In genomic region chr2:54787760-54788366, GRCh38 we compare ENCODE assay signal across 21 cellular contexts.
A peak's percentile ranks its signal among the peaks of the same experiment; 100 is the strongest.
DNase-seq lines count a peak whose midpoint lies in the region; ATAC-seq and TF ChIP-seq lines count a peak whose summit lies in the region.
"Had no signal": no experiment of that assay in that cellular context is flagged by ENCODE, and none has a peak within 500 bp of the region (broad histone marks: within the 10 kb centered on the region; RNA-seq: fewer than 3 reads in every experiment).

No MANE protein-coding gene starts in this region.

- H3K4me2 ChIP-seq in OCI-LY7 (ENCODE audit: low read length), result peak overlapping the region; percentile 89
- no peak overlapping the region for H3K4me2 ChIP-seq in PC-3 (ENCODE audit: low read length)
- H3K4me2 ChIP-seq: SK-N-SH had no signal

- H3K9ac ChIP-seq in PC-3 (ENCODE audit: low read length), result no peak overlapping the region
- H3K9ac ChIP-seq: SK-N-SH had no signal

- CTCF ChIA-PET in OCI-LY7 (lab: Charles Lee; ENCODE audit: unreplicated experiment) (no interaction called here), PC-3 (lab: Charles Lee) (no interaction called here)
- CTCF ChIA-PET in naive thymus-derived CD4-positive, alpha-beta T cell (lab: Charles Lee), result no interaction called here

- H3K27me3 Mint-ChIP-seq in naive B cell, result no peaks in the 10 kb centered on the region
- H3K27me3 Mint-ChIP-seq in naive thymus-derived CD4-positive, alpha-beta T cell, result peaks cover 0 to 7% (median 0%) of the 10 kb centered on the region in 5 donors

- ATAC-seq in HG02678 (IDR thresholded peaks at IDR 0.05; ENCODE audit: unreplicated experiment) (peak; percentile 66), naive B cell (ENCODE audit: low read depth in 2 of 2) (peak; percentile 40 to 67), PC-3 (no peak)
- ATAC-seq in activated naive CD4-positive, alpha-beta T cell treated with anti-CD3 and anti-CD28 coated beads, Interleukin-2, amount 50 U/mL, for 72 hours, result no peak
- ATAC-seq in naive thymus-derived CD4-positive, alpha-beta T cell, result no peak

- H2AFZ ChIP-seq in OCI-LY7 (ENCODE audit: low read length) (peak overlapping the region; percentile 7; the same call in 1 of the 2 replicates), PC-3 (ENCODE audit: low read length) (no peak overlapping the region)

- H3K9me3 Mint-ChIP-seq in naive B cell, result no peaks in the 10 kb centered on the region
- no peaks in the 10 kb centered on the region for H3K9me3 Mint-ChIP-seq in activated naive CD4-positive, alpha-beta T cell treated with anti-CD3 and anti-CD28 coated beads, Interleukin-2, amount 50 U/mL, for 72 hours
- H3K9me3 Mint-ChIP-seq in naive thymus-derived CD4-positive, alpha-beta T cell, result no peaks in the 10 kb centered on the region
- H3K9me3 Mint-ChIP-seq: CD8-positive, alpha-beta memory T cell had no signal

- peaks cover 81% of the 10 kb centered on the region for H3K4me1 ChIP-seq in OCI-LY7 (ENCODE audit: insufficient read depth, low read length, poor library complexity, severe bottlenecking)
- no peaks in the 10 kb centered on the region for H3K4me1 ChIP-seq in naive thymus-derived CD4-positive, alpha-beta T cell (ENCODE audit: control insufficient read depth in 2 of 2, insufficient read depth in 2 of 2, low read length in 2 of 2)
- H3K4me1 ChIP-seq in PC-3 (ENCODE audit: insufficient read depth, low read length), result peaks cover 10% of the 10 kb centered on the region
- H3K4me1 ChIP-seq: BE2C had no signal

- no peaks in the 10 kb centered on the region for H3K36me3 Mint-ChIP-seq in naive B cell
- no peaks in the 10 kb centered on the region for H3K36me3 Mint-ChIP-seq in activated naive CD4-positive, alpha-beta T cell treated with anti-CD3 and anti-CD28 coated beads, Interleukin-2, amount 50 U/mL, for 72 hours
- H3K36me3 Mint-ChIP-seq in naive thymus-derived CD4-positive, alpha-beta T cell, result no peaks in the 10 kb centered on the region
- H3K36me3 Mint-ChIP-seq: CD14-positive monocyte; CD8-positive, alpha-beta memory T cell had no signal

- peak overlapping the region in 4 of 6 donors; percentile 34 to 65 (median 62) for H3K27ac Mint-ChIP-seq in naive B cell
- no peak overlapping the region for H3K27ac Mint-ChIP-seq in activated naive CD4-positive, alpha-beta T cell treated with anti-CD3 and anti-CD28 coated beads, Interleukin-2, amount 50 U/mL, for 72 hours
- H3K27ac Mint-ChIP-seq in naive thymus-derived CD4-positive, alpha-beta T cell, result no peak overlapping the region
- H3K27ac Mint-ChIP-seq: CD14-positive monocyte had no signal

- H3K4me3 Mint-ChIP-seq in naive B cell, result peak overlapping the region in 3 of 8 donors; percentile 16 to 56 (median 32)
- no peak overlapping the region for H3K4me3 Mint-ChIP-seq in naive thymus-derived CD4-positive, alpha-beta T cell
- H3K4me3 Mint-ChIP-seq: CD14-positive monocyte; CD8-positive, alpha-beta memory T cell had no signal

- H3K27ac ChIP-seq in OCI-LY7 (ENCODE audit: low read depth, low read length, poor library complexity, severe bottlenecking), result peak overlapping the region; percentile 95
- no peak overlapping the region for H3K27ac ChIP-seq in naive thymus-derived CD4-positive, alpha-beta T cell (ENCODE audit: low read depth, low read length)
- no peak overlapping the region for H3K27ac ChIP-seq in PC-3 (ENCODE audit: low read length)

- no peak for TF ChIP-seq CTCF in OCI-LY7 (conservative IDR thresholded peaks at IDR 0.05; ENCODE audit: low read length)
- TF ChIP-seq CTCF in PC-3 (conservative IDR thresholded peaks at IDR 0.05; ENCODE audit: low read depth, low read length), result no peak

- intact Hi-C loops in OCI-LY7 (cut with micrococcal nuclease; ENCODE audit: unreplicated experiment), result loop anchor here (1.0 to 10.0 kb wide), 8 partner anchors 20 to 683 kb away; partner anchors contain the start of gene CCDC88A
- intact Hi-C loops in naive thymus-derived CD4-positive, alpha-beta T cell (cut with micrococcal nuclease), result no loop called here
- intact Hi-C loops in PC-3 (cut with micrococcal nuclease), result no loop called here

- H3K4me1 Mint-ChIP-seq in naive B cell, result peaks cover 8 to 11% (median 11%) of the 10 kb centered on the region in 3 donors
- H3K4me1 Mint-ChIP-seq in naive thymus-derived CD4-positive, alpha-beta T cell, result no peaks in the 10 kb centered on the region
- H3K4me1 Mint-ChIP-seq: CD14-positive monocyte; CD8-positive, alpha-beta memory T cell had no signal

- peaks cover 88% of the 10 kb centered on the region for H3K79me2 ChIP-seq in OCI-LY7 (ENCODE audit: insufficient read depth, low read depth, low read length)
- no peaks in the 10 kb centered on the region for H3K79me2 ChIP-seq in PC-3 (ENCODE audit: low read length)

- H3K4me3 ChIP-seq in OCI-LY7 (ENCODE audit: low read depth, low read length, poor library complexity, severe bottlenecking) (peak overlapping the region; percentile 71), PC-3 (ENCODE audit: low read length) (no peak overlapping the region)
- H3K4me3 ChIP-seq in naive thymus-derived CD4-positive, alpha-beta T cell (ENCODE audit: low read length), result no peak overlapping the region

- H3K36me3 ChIP-seq in OCI-LY7 (ENCODE audit: insufficient read depth, low read length) (peaks cover 35% of the 10 kb centered on the region), PC-3 (ENCODE audit: low read depth, low read length) (no peaks in the 10 kb centered on the region)
- no peaks in the 10 kb centered on the region for H3K36me3 ChIP-seq in naive thymus-derived CD4-positive, alpha-beta T cell (ENCODE audit: control insufficient read depth in 2 of 3, insufficient read depth in 3 of 3, low read length in 3 of 3)
- H3K36me3 ChIP-seq: BE2C had no signal

- BruUV-seq in OCI-LY7 (replicated peaks; lab: Mats Ljungman, UMichigan) (no TSS peak), PC-3 (replicated peaks; lab: Mats Ljungman, UMichigan) (no TSS peak)

- H3K9me3 ChIP-seq in OCI-LY7 (ENCODE audit: low read length) (no peaks in the 10 kb centered on the region), PC-3 (ENCODE audit: low read length) (no peaks in the 10 kb centered on the region)
- H3K9me3 ChIP-seq in naive thymus-derived CD4-positive, alpha-beta T cell (ENCODE audit: control insufficient read depth in 2 of 3, low read length in 3 of 3), result no peaks in the 10 kb centered on the region
- H3K9me3 ChIP-seq: BE2C, SK-N-SH had no signal

- no peaks in the 10 kb centered on the region for H3K27me3 ChIP-seq in naive thymus-derived CD4-positive, alpha-beta T cell (ENCODE audit: control insufficient read depth in 2 of 2, insufficient read depth in 2 of 2, low read length in 2 of 2)
- H3K27me3 ChIP-seq in PC-3 (ENCODE audit: low read length), result no peaks in the 10 kb centered on the region
- H3K27me3 ChIP-seq: BE2C had no signal

- POLR2A ChIA-PET in OCI-LY7 (lab: Charles Lee) (interaction anchor here (0.7 to 8.8 kb wide), 14 partner anchors 9 to 703 kb away, joined by 3 to 92 read pairs (median 6); partner anchors contain the start of gene EML6), PC-3 (lab: Charles Lee; ENCODE audit: unreplicated experiment) (no interaction called here)
- POLR2A ChIA-PET in naive thymus-derived CD4-positive, alpha-beta T cell (lab: Charles Lee), result no interaction called here

- DNase-seq in OCI-LY7 (ENCODE audit: low spot score) (peak; percentile 93), naive B cell (no peak), T-helper 9 cell (no peak), PC-3 (no peak)
- no peak for DNase-seq in activated naive CD4-positive, alpha-beta T cell treated with anti-CD3 and anti-CD28 coated beads, Interleukin-2, amount 50 U/mL, for 72 hours (ENCODE audit: low spot score in 2 of 2)
- DNase-seq in naive thymus-derived CD4-positive, alpha-beta T cell, result no peak
- DNase-seq: BE2C; CD8-positive, alpha-beta memory T cell; DMS 273 treated with DMSO at 0.1 percent for 48 hours; DMS79; GF-D8; H7; KG1; NCI-H1048; NCI-H1417; NCI-H1694; NCI-H2029 treated with DMSO at 0.1 percent for 48 hours; NCI-H526 treated with DMSO at 0.1 percent for 48 hours; SK-N-SH had no signal

- no peaks in the 10 kb centered on the region for H3F3A ChIP-seq in PC-3 (ENCODE audit: low read length, unreplicated experiment)

- H4K20me1 ChIP-seq in OCI-LY7 (ENCODE audit: insufficient read depth, low read length) (peaks cover 10% of the 10 kb centered on the region; the same call in 1 of the 2 replicates), PC-3 (ENCODE audit: low read length) (no peaks in the 10 kb centered on the region)

- H3K9me2 ChIP-seq in OCI-LY7 (ENCODE audit: insufficient read depth, low read length) (no peaks in the 10 kb centered on the region), PC-3 (replicated peaks; ENCODE audit: low read length) (no peaks in the 10 kb centered on the region)
- H3K9me2 ChIP-seq: SK-N-SH had no signal

Comparison
In these comparisons a context has a peak if more than half of its experiments do, and no peak if none do; other contexts are left out.
1. ATAC-seq: peak in HG02678 (single experiment) and naive B cell (2 of 2); none in activated naive CD4-positive, alpha-beta T cell treated with anti-CD3 and anti-CD28 coated beads, Interleukin-2, amount 50 U/mL, for 72 hours (0 of 2), naive thymus-derived CD4-positive, alpha-beta T cell (single experiment) and PC-3 (single experiment).
2. H3K27ac Mint-ChIP-seq: peak in naive B cell (4 of 6); none in activated naive CD4-positive, alpha-beta T cell treated with anti-CD3 and anti-CD28 coated beads, Interleukin-2, amount 50 U/mL, for 72 hours (0 of 2) and naive thymus-derived CD4-positive, alpha-beta T cell (0 of 9).